In genomic region chr2:100984892-100985307, GRCh38 we compare ENCODE assay signal across 8 cellular contexts. TPM values are rescaled to one million over a fixed set of nuclear protein-coding genes. Genes with fewer than 3 reads are reported as not detected.
DNase-seq lines count a peak whose midpoint lies in the region; ATAC-seq and TF ChIP-seq lines count a peak whose summit lies in the region.

No MANE protein-coding gene starts in this region.

- H3K4me1 ChIP-seq in heart right ventricle = peaks cover 0 to 19% (median 0%) of the 10 kb centered on the region in 9 donors

- H3K9me3 ChIP-seq in heart right ventricle = no peaks in the 10 kb centered on the region

- peak; percentile 55 for DNase-seq in 8988T
- peak; percentile 84 for DNase-seq in GM13977 (ENCODE audit: low spot score)
- peak; percentile 72 for DNase-seq in LoVo (ENCODE audit: low spot score)
- peak; percentile 76 for DNase-seq in SW480 (ENCODE audit: low spot score)
- peak; percentile 80 for DNase-seq in activated naive CD8-positive, alpha-beta T cell treated with anti-CD3 and anti-CD28 coated beads, Interleukin-2, amount 50 U/mL, for 24 hours
- DNase-seq in heart right ventricle = peak; percentile 71 to 79
- DNase-seq in pulmonary artery endothelial cell (ENCODE audit: low read depth, low spot score) = peak; percentile 51

- H3K9me3 Mint-ChIP-seq in activated naive CD8-positive, alpha-beta T cell treated with anti-CD3 and anti-CD28 coated beads, Interleukin-2, amount 50 U/mL, for 24 hours = no peaks in the 10 kb centered on the region

- WGBS in heart right ventricle, 2 donors = 35% methylated on average over 7 of the region's 7 CpGs

- H3K27me3 ChIP-seq in heart right ventricle = no peaks in the 10 kb centered on the region

- in situ Hi-C loops in GM13977 (cut with MboI; ENCODE audit: low pct_unique_long_range_greater_than_20kb, low sequenced_read_pairs, unreplicated experiment) = loop anchor here (5.0 kb wide), 1 partner anchor 373 kb away; no protein-coding TSS in a partner anchor

- no peaks in the 10 kb centered on the region for H3K4me1 Mint-ChIP-seq in activated naive CD8-positive, alpha-beta T cell treated with anti-CD3 and anti-CD28 coated beads, Interleukin-2, amount 50 U/mL, for 24 hours

- peaks cover 0 to 53% (median 0%) of the 10 kb centered on the region in 9 donors for H3K36me3 ChIP-seq in heart right ventricle

- peak overlapping the region in 2 of 10 donors; percentile 9 to 62 for H3K27ac ChIP-seq in heart right ventricle

- H3K36me3 Mint-ChIP-seq in activated naive CD8-positive, alpha-beta T cell treated with anti-CD3 and anti-CD28 coated beads, Interleukin-2, amount 50 U/mL, for 24 hours (ENCODE audit: low read depth) = no peaks in the 10 kb centered on the region

- TF ChIP-seq CTCF in GM13977 (IDR thresholded peaks at IDR 0.05; ENCODE audit: extremely low read depth, insufficient read depth, missing control alignments) (peak; percentile 94), heart right ventricle (IDR thresholded peaks at IDR 0.05) (peak; percentile 84 to 95 (median 93))

- no peak overlapping the region for H3K27ac Mint-ChIP-seq in activated naive CD8-positive, alpha-beta T cell treated with anti-CD3 and anti-CD28 coated beads, Interleukin-2, amount 50 U/mL, for 24 hours

- H3K27me3 Mint-ChIP-seq in activated naive CD8-positive, alpha-beta T cell treated with anti-CD3 and anti-CD28 coated beads, Interleukin-2, amount 50 U/mL, for 24 hours = peaks cover 2% of the 10 kb centered on the region

- intact Hi-C loops in heart right ventricle (cut with DNase I) = loop anchor here (1.0 to 10.0 kb wide), 14 partner anchors 80 to 570 kb away; partner anchors contain the start of genes NPAS2 (in 2 of the 10) and CHST10 (in 1 of the 10)

- peak; percentile 85 for ATAC-seq in activated naive CD8-positive, alpha-beta T cell treated with anti-CD3 and anti-CD28 coated beads, Interleukin-2, amount 50 U/mL, for 24 hours
- ATAC-seq in heart right ventricle = peak; percentile 53 to 85 (median 68)
- ATAC-seq in GM21515 (IDR thresholded peaks at IDR 0.05; ENCODE audit: unreplicated experiment) = no peak

- H3K4me3 ChIP-seq in heart right ventricle = no peak overlapping the region

- no peak overlapping the region for H3K4me3 Mint-ChIP-seq in activated naive CD8-positive, alpha-beta T cell treated with anti-CD3 and anti-CD28 coated beads, Interleukin-2, amount 50 U/mL, for 24 hours

RNA-seq across cellular contexts. Expression of gene RPL31, which starts 17.2 kb away (rescaled TPM):
- total RNA-seq in heart right ventricle = 100 to 1,000 TPM; 610 to 902 (median 663) TPM
- 1,000 to 10,000 TPM; 2,707 to 4,595 TPM for polyA plus RNA-seq in heart right ventricle
- total RNA-seq in pulmonary artery endothelial cell = 1,062 and 1,689 TPM in 2 replicates
